Comparison of ENCODE assay signal across 18 cellular contexts in the genomic region with DNA sequence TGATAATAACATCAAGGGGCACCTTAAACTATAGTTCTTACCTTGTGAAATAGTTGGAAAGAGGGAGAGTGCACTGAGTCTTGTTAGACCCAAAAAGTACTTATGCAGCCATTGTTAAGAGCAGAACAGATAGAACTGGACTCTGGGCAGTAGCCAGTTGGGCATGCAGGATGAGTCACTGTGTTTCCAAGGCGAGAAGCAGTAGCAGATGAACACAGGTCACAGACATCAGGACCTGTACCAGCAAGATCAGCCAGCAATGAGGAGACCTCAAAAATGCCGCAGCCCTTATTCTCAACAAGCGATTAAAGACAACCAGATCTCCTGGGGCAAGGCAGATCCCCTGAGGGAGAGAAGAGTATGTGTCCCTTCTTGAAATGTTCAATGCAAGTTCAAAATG.
DNase-seq lines count a peak whose midpoint lies in the region; ATAC-seq and TF ChIP-seq lines count a peak whose summit lies in the region.
"Had no signal": no experiment of that assay in that cellular context is flagged by ENCODE, and none has a peak within 500 bp of the region (broad histone marks: within the 10 kb centered on the region; RNA-seq: fewer than 3 reads in every experiment).

No MANE protein-coding gene starts in this region.

- H3F3A ChIP-seq in smooth muscle cell (ENCODE audit: low read depth), result no peaks in the 10 kb centered on the region

- H3K79me2 ChIP-seq in smooth muscle cell (ENCODE audit: low read depth), result no peaks in the 10 kb centered on the region

- 79% methylated on average over 3 of the region's 3 CpGs for WGBS in smooth muscle cell (ENCODE audit: low lambda C conversion rate)

- peak overlapping the region; percentile 22 for H3K27ac ChIP-seq in smooth muscle cell (ENCODE audit: low read depth)
- H3K27ac ChIP-seq: heart left ventricle, SK-N-MC, upper lobe of left lung had no signal

- H3K4me3 ChIP-seq in adipocyte (ENCODE audit: low read length) (no peak overlapping the region), fibroblast of pulmonary artery (replicated peaks; ENCODE audit: low read depth, low read length) (no peak overlapping the region), smooth muscle cell (no peak overlapping the region)
- H3K4me3 ChIP-seq: heart left ventricle, SK-N-MC, upper lobe of left lung had no signal

- peaks cover 21% of the 10 kb centered on the region for H3K4me1 Mint-ChIP-seq in activated T-cell treated with anti-CD3 and anti-CD28 coated beads, Interleukin-2, amount 50 U/mL, for 72 hours (ENCODE audit: low read depth)

- H3K27me3 ChIP-seq in adipocyte (replicated peaks; ENCODE audit: control insufficient read depth, insufficient read depth, low read length), result no peaks in the 10 kb centered on the region
- no peaks in the 10 kb centered on the region for H3K27me3 ChIP-seq in smooth muscle cell (ENCODE audit: low read depth)
- H3K27me3 ChIP-seq: heart left ventricle, upper lobe of left lung had no signal

- no peak overlapping the region for H3K4me2 ChIP-seq in smooth muscle cell

- H3K27me3 Mint-ChIP-seq in activated T-cell treated with anti-CD3 and anti-CD28 coated beads, Interleukin-2, amount 50 U/mL, for 72 hours (ENCODE audit: low read depth), result no peaks in the 10 kb centered on the region
- H3K27me3 Mint-ChIP-seq: activated naive CD8-positive, alpha-beta T cell treated with anti-CD3 and anti-CD28 coated beads, Interleukin-2, amount 50 U/mL, for 24 hours; activated T-cell treated with anti-CD3 and anti-CD28 coated beads, Interleukin-2, amount 50 U/mL, for 24 hours; CD4-positive, alpha-beta memory T cell had no signal

- TF ChIP-seq CTCF in fibroblast of pulmonary artery (IDR thresholded peaks at IDR 0.05; ENCODE audit: low read length, missing control alignments) (no peak), smooth muscle cell (IDR thresholded peaks at IDR 0.05; ENCODE audit: borderline replicate concordance, insufficient read depth, poor library complexity, severe bottlenecking) (no peak)

- no peaks in the 10 kb centered on the region for H4K20me1 ChIP-seq in smooth muscle cell (ENCODE audit: low read depth)

- H3K9me3 Mint-ChIP-seq in activated T-cell treated with anti-CD3 and anti-CD28 coated beads, Interleukin-2, amount 50 U/mL, for 72 hours, result no peaks in the 10 kb centered on the region
- H3K9me3 Mint-ChIP-seq: activated T-cell treated with anti-CD3 and anti-CD28 coated beads, Interleukin-2, amount 50 U/mL, for 24 hours had no signal

- H3K9ac ChIP-seq in adipocyte (ENCODE audit: low read length) (no peak overlapping the region), smooth muscle cell (ENCODE audit: low read depth) (no peak overlapping the region)

- H3K36me3 Mint-ChIP-seq in activated T-cell treated with anti-CD3 and anti-CD28 coated beads, Interleukin-2, amount 50 U/mL, for 72 hours (ENCODE audit: insufficient read depth in 2 of 2), result peaks cover 1 to 2% of the 10 kb centered on the region in 2 donors

- no peak overlapping the region for H3K4me3 Mint-ChIP-seq in activated T-cell treated with anti-CD3 and anti-CD28 coated beads, Interleukin-2, amount 50 U/mL, for 72 hours
- H3K4me3 Mint-ChIP-seq: activated naive CD8-positive, alpha-beta T cell treated with anti-CD3 and anti-CD28 coated beads, Interleukin-2, amount 50 U/mL, for 24 hours; activated T-cell treated with anti-CD3 and anti-CD28 coated beads, Interleukin-2, amount 50 U/mL, for 24 hours had no signal

- no peaks in the 10 kb centered on the region for H3K36me3 ChIP-seq in adipocyte (ENCODE audit: control insufficient read depth, insufficient read depth, low read length, severe bottlenecking)
- no peaks in the 10 kb centered on the region for H3K36me3 ChIP-seq in smooth muscle cell (ENCODE audit: low read depth)
- H3K36me3 ChIP-seq: upper lobe of left lung had no signal

- no peak for DNase-seq in activated T-cell treated with anti-CD3 and anti-CD28 coated beads, Interleukin-2, amount 50 U/mL, for 72 hours
- no peak for DNase-seq in activated T-cell treated with anti-CD3 and anti-CD28 coated beads, Interleukin-2, amount 50 U/mL, for 1 hour
- DNase-seq in adipocyte (ENCODE audit: low read depth) (peak; percentile 17), fibroblast of pulmonary artery (ENCODE audit: low read depth) (peak; percentile 29), smooth muscle cell (lab: John Stamatoyannopoulos, UW; ENCODE audit: unreplicated experiment) (no peak), NCI-H2107 (lab: John Stamatoyannopoulos, UW) (no peak)
- DNase-seq: activated naive CD8-positive, alpha-beta T cell treated with anti-CD3 and anti-CD28 coated beads, Interleukin-2, amount 50 U/mL, for 24 hours; activated T-cell treated with anti-CD3 and anti-CD28 coated beads, Interleukin-2, amount 50 U/mL, for 24 hours; CD4-positive, alpha-beta memory T cell; heart left ventricle; Kasumi-1; kidney glomerular epithelial cell; NCI-H526; stimulated activated naive CD8-positive, alpha-beta T cell treated with anti-CD3 and anti-CD28 coated beads, Interleukin-15, Interleukin-2, amounts not matched to agents 100 U/mL and 50 U/mL, for 24 hours; upper lobe of left lung had no signal

- H3K4me1 ChIP-seq in adipocyte (ENCODE audit: control insufficient read depth, insufficient read depth, low read length), result peaks cover 13% of the 10 kb centered on the region
- H3K4me1 ChIP-seq in smooth muscle cell (ENCODE audit: low read depth), result no peaks in the 10 kb centered on the region
- H3K4me1 ChIP-seq: heart left ventricle had no signal

- no peaks in the 10 kb centered on the region for H3K9me3 ChIP-seq in adipocyte (ENCODE audit: control insufficient read depth, low read length)
- no peaks in the 10 kb centered on the region for H3K9me3 ChIP-seq in smooth muscle cell (replicated peaks; ENCODE audit: low read depth)
- H3K9me3 ChIP-seq: heart left ventricle, upper lobe of left lung had no signal

- ATAC-seq in activated T-cell treated with anti-CD3 and anti-CD28 coated beads, Interleukin-2, amount 50 U/mL, for 72 hours (replicated peaks in 1 of 2), result no peak
- ATAC-seq in GM21360 (IDR thresholded peaks at IDR 0.05; ENCODE audit: unreplicated experiment) (no peak), HG02973 (IDR thresholded peaks at IDR 0.05; ENCODE audit: unreplicated experiment) (no peak)
- ATAC-seq: activated naive CD8-positive, alpha-beta T cell treated with anti-CD3 and anti-CD28 coated beads, Interleukin-2, amount 50 U/mL, for 24 hours; heart left ventricle; stimulated activated naive CD8-positive, alpha-beta T cell treated with anti-CD3 and anti-CD28 coated beads, Interleukin-15, Interleukin-2, amounts not matched to agents 100 U/mL and 50 U/mL, for 24 hours had no signal

- peak overlapping the region; percentile 30 for H3K27ac Mint-ChIP-seq in activated T-cell treated with anti-CD3 and anti-CD28 coated beads, Interleukin-2, amount 50 U/mL, for 72 hours
- H3K27ac Mint-ChIP-seq: activated naive CD8-positive, alpha-beta T cell treated with anti-CD3 and anti-CD28 coated beads, Interleukin-2, amount 50 U/mL, for 24 hours; activated T-cell treated with anti-CD3 and anti-CD28 coated beads, Interleukin-2, amount 50 U/mL, for 24 hours had no signal

- H2AFZ ChIP-seq in smooth muscle cell (ENCODE audit: low read depth), result no peak overlapping the region

Comparison
In these comparisons a context has a peak if more than half of its experiments do, and no peak if none do; other contexts are left out.
1. DNase-seq: peak in adipocyte (single experiment) and fibroblast of pulmonary artery (single experiment); none in activated T-cell treated with anti-CD3 and anti-CD28 coated beads, Interleukin-2, amount 50 U/mL, for 72 hours (0 of 2), activated T-cell treated with anti-CD3 and anti-CD28 coated beads, Interleukin-2, amount 50 U/mL, for 1 hour (single experiment), smooth muscle cell (single experiment) and NCI-H2107 (single experiment).